9 cellular contexts compared by ENCODE assay signal in genomic region chr5:159240301-159240870, GRCh38. TPM values are rescaled to one million over a fixed set of nuclear protein-coding genes. Genes with fewer than 3 reads are reported as not detected.
DNase-seq lines count a peak whose midpoint lies in the region; ATAC-seq and TF ChIP-seq lines count a peak whose summit lies in the region.
"Had no signal": no experiment of that assay in that cellular context is flagged by ENCODE, and none has a peak within 500 bp of the region (broad histone marks: within the 10 kb centered on the region; RNA-seq: fewer than 3 reads in every experiment).

No MANE protein-coding gene starts in this region.

- H3K27ac ChIP-seq in SK-N-SH (ENCODE audit: low read depth in 2 of 2, low read length in 1 of 2): no peak overlapping the region

- peak overlapping the region; percentile 3; the same call in 1 of the 2 replicates for H3K4me2 ChIP-seq in SK-N-SH

- no peaks in the 10 kb centered on the region for H3K79me2 ChIP-seq in SK-N-SH (ENCODE audit: insufficient read depth)

- H3K27me3 ChIP-seq in SK-N-SH (ENCODE audit: insufficient read depth): no peaks in the 10 kb centered on the region

- POLR2A ChIA-PET in SK-N-SH (lab: Yijun Ruan, JAX): no interaction called here

- H2AFZ ChIP-seq in SK-N-SH (ENCODE audit: low read depth): no peak overlapping the region

- TF ChIP-seq CTCF in SK-N-SH (IDR thresholded peaks at IDR 0.05): no peak
- TF ChIP-seq CTCF in GM13977 (IDR thresholded peaks at IDR 0.05; ENCODE audit: extremely low read depth, insufficient read depth, missing control alignments): no peak

- no peaks in the 10 kb centered on the region for H3K36me3 ChIP-seq in SK-N-SH (replicated peaks in 1 of 2; ENCODE audit: control insufficient read depth in 1 of 2, insufficient read depth in 2 of 2, low read length in 1 of 2)

- no peak for TF ChIP-seq RAD21 in SK-N-SH (IDR thresholded peaks at IDR 0.05; ENCODE audit: low read length)

- DNase-seq in stimulated activated CD4-positive, alpha-beta T cell treated with anti-CD3 and anti-CD28 coated beads, Interleukin-12 subunit alpha, Interleukin-12 subunit beta, amount 100 ng/mL, for 4 hours: peak; percentile 11
- no peak for DNase-seq in stimulated activated CD4-positive, alpha-beta T cell treated with anti-CD3 and anti-CD28 coated beads, Interleukin-2, amount 100 ng/mL, for 48 hours
- DNase-seq in SK-N-SH: no peak
- DNase-seq in fibroblast of peridontal ligament (ENCODE audit: extremely low read depth): peak; percentile 20
- DNase-seq in NCI-H510A (lab: John Stamatoyannopoulos, UW): no peak
- DNase-seq in GM13977 (ENCODE audit: low spot score): no peak
- no peak for DNase-seq in AG20443 (ENCODE audit: low spot score)
- DNase-seq: NCI-H1694 had no signal

- in situ Hi-C loops in GM13977 (cut with MboI; ENCODE audit: low pct_unique_long_range_greater_than_20kb, low sequenced_read_pairs, unreplicated experiment): no loop called here

- CTCF ChIA-PET in SK-N-SH (lab: Yijun Ruan, JAX): no interaction called here

- H3F3A ChIP-seq in SK-N-SH (replicated peaks; ENCODE audit: insufficient read depth): no peaks in the 10 kb centered on the region

- H3K4me1 ChIP-seq in SK-N-SH (ENCODE audit: control insufficient read depth in 1 of 2, insufficient read depth in 2 of 2, low read depth in 1 of 2, low read length in 1 of 2): no peaks in the 10 kb centered on the region; a peak in 1 of 4 replicates

- TF ChIP-seq EP300 in SK-N-SH (IDR thresholded peaks at IDR 0.05; ENCODE audit: borderline replicate concordance in 1 of 2, low read depth in 1 of 2, low read length in 1 of 2): no peak

- H4K20me1 ChIP-seq in SK-N-SH (ENCODE audit: insufficient read depth): no peaks in the 10 kb centered on the region

- no peak overlapping the region for H3K4me3 ChIP-seq in SK-N-SH (ENCODE audit: low read depth in 2 of 2, low read length in 1 of 2)

- WGBS in SK-N-SH (ENCODE audit: low lambda C conversion rate): 49% methylated on average over 4 of the region's 4 CpGs

- no peaks in the 10 kb centered on the region for H3K9me3 ChIP-seq in SK-N-SH

- no peak for ATAC-seq in GM18870 (IDR thresholded peaks at IDR 0.05; ENCODE audit: unreplicated experiment)

- H3K9me2 ChIP-seq in SK-N-SH: no peaks in the 10 kb centered on the region

- no peak overlapping the region for H3K9ac ChIP-seq in SK-N-SH

TF ChIP-seq in SK-N-SH, 30 proteins besides CTCF, POLR2A, EP300 and RAD21:
- TF ChIP-seq MEF2A (IDR thresholded peaks at IDR 0.05; ENCODE audit: borderline replicate concordance, low read depth) (no peak), PBX3 (IDR thresholded peaks at IDR 0.05) (peak; percentile 44), JUND (IDR thresholded peaks at IDR 0.05) (peak; percentile 49; the same call in 1 of the 2 replicates), RXRA (IDR thresholded peaks at IDR 0.05; ENCODE audit: borderline replicate concordance, low read depth) (0 out of 2 replicates have a peak, but pooled peaks have one; percentile 10), FOSL2 (IDR thresholded peaks at IDR 0.05; ENCODE audit: borderline replicate concordance, low read depth) (peak; percentile 58; the same call in 1 of the 2 replicates)

RNA-seq across cellular contexts. Expression of gene UBLCP1, which starts 22.7 kb away (rescaled TPM):
- 13.8 and 19.5 TPM in 2 replicates for polyA plus RNA-seq in SK-N-SH (2012; rRNA removed)
- 28.2 and 46.1 TPM in 2 replicates for polyA plus RNA-seq in SK-N-SH (2012; cell fraction: cytosol; rRNA removed)
- 5.6 and 10.3 TPM in 2 replicates for polyA plus RNA-seq in SK-N-SH (2012; cell fraction: nucleus; rRNA removed)

RNA-seq across cellular contexts. Expression of gene RNF145, which starts 31.0 kb away (rescaled TPM):
- 34.3 and 36.1 TPM in 2 replicates for polyA plus RNA-seq in SK-N-SH (2012; rRNA removed)
- 57.7 and 60.2 TPM in 2 replicates for polyA plus RNA-seq in SK-N-SH (2012; cell fraction: cytosol; rRNA removed)
- polyA plus RNA-seq in SK-N-SH (2012; cell fraction: nucleus; rRNA removed): 22.1 and 35.2 TPM in 2 replicates

Comparison
In these comparisons a context has a peak if more than half of its experiments do, and no peak if none do; other contexts are left out.
1. DNase-seq: peak in stimulated activated CD4-positive, alpha-beta T cell treated with anti-CD3 and anti-CD28 coated beads, Interleukin-12 subunit alpha, Interleukin-12 subunit beta, amount 100 ng/mL, for 4 hours (single experiment) and fibroblast of peridontal ligament (single experiment); none in stimulated activated CD4-positive, alpha-beta T cell treated with anti-CD3 and anti-CD28 coated beads, Interleukin-2, amount 100 ng/mL, for 48 hours (0 of 2), SK-N-SH (single experiment), NCI-H510A (single experiment), GM13977 (single experiment) and AG20443 (single experiment).